Comparison of ENCODE assay signal across 1 cellular context in the genomic region with DNA sequence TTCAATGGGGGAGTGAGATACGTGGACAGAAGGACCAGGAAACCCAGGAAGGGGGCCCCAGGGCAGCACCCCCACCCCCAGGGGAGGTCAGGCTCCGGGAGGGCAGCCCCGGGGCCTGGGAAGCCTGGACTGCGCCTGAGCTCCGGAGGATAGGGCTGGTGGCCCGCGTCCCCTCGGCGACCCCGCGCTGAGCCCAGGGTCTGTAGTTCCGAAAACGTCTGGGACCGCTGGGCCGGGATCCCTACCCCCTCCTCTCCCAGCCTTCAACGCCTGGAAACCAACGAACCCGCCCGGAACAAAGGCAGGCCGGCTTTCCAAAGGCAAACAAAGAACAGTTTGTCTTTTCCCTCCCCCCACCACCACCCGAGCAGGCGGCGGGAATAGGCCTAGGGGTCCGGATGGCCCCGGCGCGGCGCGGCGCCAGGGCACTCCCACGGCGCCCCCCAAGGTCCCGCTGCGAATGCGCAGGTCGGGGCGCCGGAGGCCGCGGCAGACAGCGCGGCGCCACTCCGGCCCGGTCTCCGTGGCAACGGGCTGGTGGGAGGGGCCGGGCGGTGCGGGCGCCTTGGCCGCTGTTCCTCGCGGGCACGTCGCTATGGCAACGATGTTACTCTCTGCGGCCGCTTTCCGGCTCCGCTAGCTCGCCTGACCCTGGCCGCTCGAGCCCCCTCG.
A peak's percentile ranks its signal among the peaks of the same experiment; 100 is the strongest.
TF ChIP-seq lines count a peak whose summit lies in the region.

No MANE protein-coding gene starts in this region.

TF ChIP-seq in A549, 52 proteins besides CTCF, POLR2A, EP300 and RAD21 (continued from another document):
- TF ChIP-seq, protein P1, sequence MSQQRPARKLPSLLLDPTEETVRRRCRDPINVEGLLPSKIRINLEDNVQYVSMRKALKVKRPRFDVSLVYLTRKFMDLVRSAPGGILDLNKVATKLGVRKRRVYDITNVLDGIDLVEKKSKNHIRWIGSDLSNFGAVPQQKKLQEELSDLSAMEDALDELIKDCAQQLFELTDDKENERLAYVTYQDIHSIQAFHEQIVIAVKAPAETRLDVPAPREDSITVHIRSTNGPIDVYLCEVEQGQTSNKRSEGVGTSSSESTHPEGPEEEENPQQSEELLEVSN (IDR thresholded peaks at IDR 0.05; ENCODE audit: borderline replicate concordance, low read depth), result no peak
- no peak for TF ChIP-seq RARB (CRISPR knock-in tag; IDR thresholded peaks at IDR 0.05)
- TF ChIP-seq JUN (IDR thresholded peaks at IDR 0.05), result peak in 1 of 2 experiments; percentile 49; a peak in 1 of 5 replicates
- no peak for TF ChIP-seq ZNF302 (CRISPR knock-in tag; IDR thresholded peaks at IDR 0.05)
- TF ChIP-seq ELK1 (IDR thresholded peaks at IDR 0.05; ENCODE audit: low read depth, low read length), result no peak
- TF ChIP-seq RFX5 (IDR thresholded peaks at IDR 0.05), result no peak
- TF ChIP-seq GATA3 (IDR thresholded peaks at IDR 0.05; ENCODE audit: borderline replicate concordance), result 0 out of 2 replicates have a peak, but pooled peaks have one; percentile 34
- no peak for TF ChIP-seq FOSB (CRISPR knock-in tag; IDR thresholded peaks at IDR 0.05)
- TF ChIP-seq NFE2L2 (conservative IDR thresholded peaks at IDR 0.05; ENCODE audit: low read length), result no peak
- TF ChIP-seq HOXB13 (CRISPR knock-in tag; IDR thresholded peaks at IDR 0.05; ENCODE audit: low read depth), result no peak
- no peak for TF ChIP-seq USF2 (IDR thresholded peaks at IDR 0.05)
- TF ChIP-seq, protein P2, sequence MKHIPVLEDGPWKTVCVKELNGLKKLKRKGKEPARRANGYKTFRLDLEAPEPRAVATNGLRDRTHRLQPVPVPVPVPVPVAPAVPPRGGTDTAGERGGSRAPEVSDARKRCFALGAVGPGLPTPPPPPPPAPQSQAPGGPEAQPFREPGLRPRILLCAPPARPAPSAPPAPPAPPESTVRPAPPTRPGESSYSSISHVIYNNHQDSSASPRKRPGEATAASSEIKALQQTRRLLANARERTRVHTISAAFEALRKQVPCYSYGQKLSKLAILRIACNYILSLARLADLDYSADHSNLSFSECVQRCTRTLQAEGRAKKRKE (CRISPR knock-in tag; IDR thresholded peaks at IDR 0.05; ENCODE audit: low read depth), result no peak
- no peak for TF ChIP-seq BCL3 (IDR thresholded peaks at IDR 0.05)
- no peak for TF ChIP-seq ZC3H11A (IDR thresholded peaks at IDR 0.05)
- no peak for TF ChIP-seq KDM5A (IDR thresholded peaks at IDR 0.05)
- no peak for TF ChIP-seq FOXS1 (CRISPR knock-in tag; IDR thresholded peaks at IDR 0.05)
- no peak for TF ChIP-seq TP53 (CRISPR knock-in tag; IDR thresholded peaks at IDR 0.05)
- TF ChIP-seq CBX2 (IDR thresholded peaks at IDR 0.05; ENCODE audit: borderline replicate concordance, low read depth), result no peak
TF ChIP-seq in A549: peak in this region for 4.
